ENCODE assay signal across 5 cellular contexts in the genomic region with DNA sequence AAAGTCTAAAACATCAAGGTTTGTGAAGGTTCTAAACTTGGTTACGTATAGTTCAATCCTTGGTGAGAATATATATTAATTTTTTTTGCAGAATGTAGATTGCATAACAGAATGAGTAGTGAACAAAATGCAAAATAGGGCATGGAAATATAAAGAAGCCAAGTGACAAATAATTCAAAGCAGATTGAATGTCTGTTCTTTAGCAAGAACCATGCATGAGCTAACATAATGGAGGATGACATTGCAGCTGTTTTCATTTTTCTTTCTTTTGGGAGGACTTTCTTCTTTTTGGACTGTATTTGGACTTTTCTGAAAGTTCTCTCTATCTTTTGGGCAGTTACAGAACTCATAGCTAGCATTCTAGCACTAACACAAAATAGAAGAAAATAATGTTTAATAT.
"Had no signal": no experiment of that assay in that cellular context is flagged by ENCODE, and none has a peak within 500 bp of the region (broad histone marks: within the 10 kb centered on the region; RNA-seq: fewer than 3 reads in every experiment).

No MANE protein-coding gene starts in this region.

- DNase-seq: H9, HCEC 1CT, KBM-7 had no signal

- H3K4me3 ChIP-seq: GM23338 had no signal

- H3K27ac ChIP-seq: HL-60 had no signal
